13 cellular contexts compared by ENCODE assay signal in genomic region chr6:143457563-143458359, GRCh38. TPM values are rescaled to one million over a fixed set of nuclear protein-coding genes. Genes with fewer than 3 reads are reported as not detected.
DNase-seq lines count a peak whose midpoint lies in the region; ATAC-seq, FAIRE-seq and TF ChIP-seq lines count a peak whose summit lies in the region.
"Had no signal": no experiment of that assay in that cellular context is flagged by ENCODE, and none has a peak within 500 bp of the region (broad histone marks: within the 10 kb centered on the region; RNA-seq: fewer than 3 reads in every experiment).

No MANE protein-coding gene starts in this region.

- no peak overlapping the region for H3K4me3 Mint-ChIP-seq in T-helper 17 cell

- H3K4me1 Mint-ChIP-seq in T-helper 17 cell, result peaks cover 12% of the 10 kb centered on the region

- peaks cover 6% of the 10 kb centered on the region for H3K36me3 ChIP-seq in bronchial epithelial cell (ENCODE audit: control insufficient read depth, insufficient read depth, low read length)
- H3K36me3 ChIP-seq in mesenchymal stem cell (ENCODE audit: control insufficient read depth in 1 of 2, insufficient read depth in 2 of 2, low read depth in 1 of 2, low read length in 2 of 2), result peaks cover 3 to 36% of the 10 kb centered on the region in 2 experiments

- no peak overlapping the region for H2BK5ac ChIP-seq in mesenchymal stem cell (ENCODE audit: low read depth, low read length, poor library complexity, severe bottlenecking)

- H2BK15ac ChIP-seq in mesenchymal stem cell (ENCODE audit: low read depth, poor library complexity, severe bottlenecking), result no peak overlapping the region

- TF ChIP-seq CTCF in bronchial epithelial cell (IDR thresholded peaks at IDR 0.05; ENCODE audit: insufficient read depth, low read length, severe bottlenecking), result no peak

- no peak overlapping the region for H3K4me2 ChIP-seq in mesenchymal stem cell (ENCODE audit: low read length, poor library complexity, severe bottlenecking)
- H3K4me2 ChIP-seq: A549 had no signal

- no peak for ATAC-seq in T-helper 17 cell
- ATAC-seq in HG03571 (IDR thresholded peaks at IDR 0.05; ENCODE audit: unreplicated experiment), result no peak
- ATAC-seq: A549, heart left ventricle, left ventricle myocardium superior had no signal

- no peak overlapping the region for H2BK120ac ChIP-seq in mesenchymal stem cell (ENCODE audit: low read depth, low read length)

- H2AFZ ChIP-seq in mesenchymal stem cell (ENCODE audit: low read depth, low read length), result no peak overlapping the region

- H3K18ac ChIP-seq in mesenchymal stem cell (ENCODE audit: low read depth in 1 of 2, low read length in 2 of 2), result no peak overlapping the region

- peak; percentile 54 for DNase-seq in ACHN
- peak; percentile 7 for DNase-seq in HTR-8/SVneo (ENCODE audit: insufficient read length, low spot score)
- peak; percentile 46 for DNase-seq in bronchial epithelial cell (ENCODE audit: low read depth)
- peak; percentile 33 for DNase-seq in mesenchymal stem cell
- no peak for DNase-seq in T-helper 17 cell
- no peak for DNase-seq in SW480 (ENCODE audit: low spot score)
- DNase-seq in NCI-H2171 (lab: John Stamatoyannopoulos, UW), result no peak
- DNase-seq: activated CD4-positive, CD25-positive, alpha-beta regulatory T cell treated with anti-CD3 and anti-CD28 coated beads, Interleukin-2, amount 50 U/mL, for 72 hours; heart left ventricle; left ventricle myocardium superior; OCI-M1 had no signal

- H3K79me1 ChIP-seq in mesenchymal stem cell (replicated peaks; ENCODE audit: low read length, poor library complexity, severe bottlenecking), result peaks cover 18% of the 10 kb centered on the region

- 0% methylated on average over 1 of the region's 2 CpGs for WGBS in mesenchymal stem cell

- peaks cover 5% of the 10 kb centered on the region for H3K36me3 Mint-ChIP-seq in T-helper 17 cell (ENCODE audit: low read depth)

- no peaks in the 10 kb centered on the region for H3K27me3 ChIP-seq in bronchial epithelial cell (ENCODE audit: control insufficient read depth, insufficient read depth, low read length)
- no peaks in the 10 kb centered on the region for H3K27me3 ChIP-seq in mesenchymal stem cell (ENCODE audit: control insufficient read depth in 1 of 2, insufficient read depth in 1 of 2, low read length in 2 of 2)
- H3K27me3 ChIP-seq: heart left ventricle had no signal

- no peaks in the 10 kb centered on the region for H3K4me1 ChIP-seq in mesenchymal stem cell (ENCODE audit: control insufficient read depth, insufficient read depth, low read depth, low read length)

- H3K4me3 ChIP-seq in bronchial epithelial cell (ENCODE audit: low read depth, low read length), result no peak overlapping the region
- H3K4me3 ChIP-seq in mesenchymal stem cell (ENCODE audit: insufficient read depth in 1 of 2, low read depth in 1 of 2, low read length in 2 of 2), result no peak overlapping the region
- H3K4me3 ChIP-seq: A549, heart left ventricle had no signal

- no peak overlapping the region for H4K8ac ChIP-seq in mesenchymal stem cell (ENCODE audit: low read length)

- peak overlapping the region; percentile 23 for H3K27ac ChIP-seq in mesenchymal stem cell (ENCODE audit: low read length, poor library complexity, severe bottlenecking)
- H3K27ac ChIP-seq: A549, heart left ventricle had no signal

- no peak overlapping the region for H3K9ac ChIP-seq in mesenchymal stem cell (ENCODE audit: low read length)

- no peak overlapping the region for H3K14ac ChIP-seq in mesenchymal stem cell (ENCODE audit: low read length in 2 of 2)

- no peaks in the 10 kb centered on the region for H3K9me3 ChIP-seq in mesenchymal stem cell (ENCODE audit: control insufficient read depth, low read length)
- no peaks in the 10 kb centered on the region for H3K9me3 ChIP-seq in T-helper 17 cell (ENCODE audit: control insufficient read depth, low read length, poor library complexity, severe bottlenecking)
- H3K9me3 ChIP-seq: A549, heart left ventricle had no signal

- H2AK5ac ChIP-seq in mesenchymal stem cell (ENCODE audit: low read length, severe bottlenecking), result no peak overlapping the region

- no peak overlapping the region for H2BK12ac ChIP-seq in mesenchymal stem cell (ENCODE audit: low read length in 2 of 2)

- no peak overlapping the region for H3K4ac ChIP-seq in mesenchymal stem cell (ENCODE audit: low read depth in 1 of 2, low read length in 2 of 2)

- H3K23ac ChIP-seq in mesenchymal stem cell (ENCODE audit: low read length in 2 of 2), result no peak overlapping the region

- no peak overlapping the region for H4K91ac ChIP-seq in mesenchymal stem cell (ENCODE audit: low read length)

- no peaks in the 10 kb centered on the region for H3K27me3 Mint-ChIP-seq in T-helper 17 cell

- FAIRE-seq in HTR-8/SVneo (lab: Jason Lieb, UNC), result no peak
- no peak for FAIRE-seq in bronchial epithelial cell (lab: Jason Lieb, UNC)
- FAIRE-seq: A549 had no signal

- H3K27ac Mint-ChIP-seq in T-helper 17 cell, result no peak overlapping the region

- in situ Hi-C loops in ACHN (cut with HindIII; ENCODE audit: low pct_ligation_motif_present, low pct_unique_long_range_greater_than_20kb, low sequenced_read_pairs), result no loop called here

RNA-seq across cellular contexts. Expression of gene PEX3, which starts 7.2 kb away (rescaled TPM):
- total RNA-seq in bronchial epithelial cell (11.1 and 18.7 TPM in 2 replicates), T-helper 17 cell (10 to 100 TPM in 1 of 2 donors, 1 to 10 TPM in 1; 8.2 to 10.2 TPM)
- 14.2 TPM for polyA plus RNA-seq in mesenchymal stem cell (2013, experiment 1 of 2)
- polyA plus RNA-seq in mesenchymal stem cell (2013, experiment 2 of 2), result 13.8 TPM

RNA-seq across cellular contexts. Expression of gene ADAT2, which starts 7.3 kb away (rescaled TPM):
- 3.3 and 4.7 TPM in 2 replicates for total RNA-seq in bronchial epithelial cell
- 3.8 TPM for polyA plus RNA-seq in mesenchymal stem cell (2013, experiment 1 of 2)
- 3.4 TPM for polyA plus RNA-seq in mesenchymal stem cell (2013, experiment 2 of 2)
- 10 to 100 TPM; 19.1 to 19.8 TPM for total RNA-seq in T-helper 17 cell

RNA-seq across cellular contexts. Expression of gene FUCA2, which starts 53.8 kb away (rescaled TPM):
- 24.1 and 35.3 TPM in 2 replicates for total RNA-seq in bronchial epithelial cell
- 108 TPM for polyA plus RNA-seq in mesenchymal stem cell (2013, experiment 1 of 2)
- polyA plus RNA-seq in mesenchymal stem cell (2013, experiment 2 of 2), result 117 TPM
- 1 to 10 TPM; 7.8 to 8.3 TPM for total RNA-seq in T-helper 17 cell

Comparison
In these comparisons a context has a peak if more than half of its experiments do, and no peak if none do; other contexts are left out.
1. DNase-seq: peak in ACHN (single experiment), HTR-8/SVneo (single experiment), bronchial epithelial cell (single experiment) and mesenchymal stem cell (single experiment); none in T-helper 17 cell (0 of 3), SW480 (single experiment) and NCI-H2171 (single experiment).